Comparison of ENCODE assay signal across 13 cellular contexts in the genomic region with DNA sequence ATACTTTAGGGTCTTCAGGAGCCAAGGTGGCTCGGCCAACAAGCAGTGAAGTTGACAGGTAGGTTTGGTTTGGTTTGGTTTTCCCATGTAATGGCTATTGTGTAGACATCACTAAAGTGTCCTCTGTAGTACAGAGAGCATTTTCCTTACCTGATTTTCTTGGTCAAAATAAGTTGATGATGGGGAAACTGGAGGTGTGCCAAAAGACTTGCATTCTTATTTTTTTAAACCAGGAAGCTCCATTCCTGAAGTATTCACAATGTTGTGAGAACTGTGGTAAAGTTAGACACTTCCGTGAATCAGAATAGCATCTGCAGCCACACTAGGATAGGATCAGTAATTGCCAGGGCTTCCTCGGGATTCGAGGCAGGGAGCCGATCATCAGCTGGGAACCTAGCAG. TPM values are rescaled to one million over a fixed set of nuclear protein-coding genes. Genes with fewer than 3 reads are reported as not detected.
DNase-seq lines count a peak whose midpoint lies in the region; ATAC-seq and TF ChIP-seq lines count a peak whose summit lies in the region.
"Had no signal": no experiment of that assay in that cellular context is flagged by ENCODE, and none has a peak within 500 bp of the region (broad histone marks: within the 10 kb centered on the region; RNA-seq: fewer than 3 reads in every experiment).

No MANE protein-coding gene starts in this region.

- no peak for TF ChIP-seq POLR2A in upper lobe of left lung (IDR thresholded peaks at IDR 0.05)

- H3K27ac ChIP-seq in upper lobe of left lung = peak overlapping the region in 3 of 4 donors; percentile 28 to 99 (median 98)
- H3K27ac ChIP-seq: ascending aorta had no signal

- H3K9me3 ChIP-seq in upper lobe of left lung = no peaks in the 10 kb centered on the region
- H3K9me3 ChIP-seq: ascending aorta, gastroesophageal sphincter had no signal

- TF ChIP-seq EP300 in upper lobe of left lung (IDR thresholded peaks at IDR 0.05) = no peak

- peaks cover 36% of the 10 kb centered on the region for H3K36me3 Mint-ChIP-seq in activated naive CD4-positive, alpha-beta T cell treated with anti-CD3 and anti-CD28 coated beads, Interleukin-2, amount 50 U/mL, for 24 hours
- peaks cover 40% of the 10 kb centered on the region for H3K36me3 Mint-ChIP-seq in activated naive CD8-positive, alpha-beta T cell treated with anti-CD3 and anti-CD28 coated beads, Interleukin-2, amount 50 U/mL, for 24 hours (ENCODE audit: low read depth)

- ATAC-seq in activated naive CD8-positive, alpha-beta T cell treated with anti-CD3 and anti-CD28 coated beads, Interleukin-2, amount 50 U/mL, for 24 hours = no peak
- no peak for ATAC-seq in upper lobe of left lung (ENCODE audit: low FRiP score in 2 of 2)
- ATAC-seq in GM21423 (IDR thresholded peaks at IDR 0.05; ENCODE audit: unreplicated experiment) = no peak
- ATAC-seq: gastroesophageal sphincter had no signal

- peaks cover 21 to 47% (median 38%) of the 10 kb centered on the region in 4 donors for H3K4me1 ChIP-seq in upper lobe of left lung

- H3K27me3 ChIP-seq in upper lobe of left lung = no peaks in the 10 kb centered on the region
- H3K27me3 ChIP-seq: ascending aorta, gastroesophageal sphincter had no signal

- H3K4me1 Mint-ChIP-seq in activated naive CD4-positive, alpha-beta T cell treated with anti-CD3 and anti-CD28 coated beads, Interleukin-2, amount 50 U/mL, for 24 hours = peaks cover 54% of the 10 kb centered on the region
- peaks cover 53% of the 10 kb centered on the region for H3K4me1 Mint-ChIP-seq in activated naive CD8-positive, alpha-beta T cell treated with anti-CD3 and anti-CD28 coated beads, Interleukin-2, amount 50 U/mL, for 24 hours

- DNase-seq in activated naive CD4-positive, alpha-beta T cell treated with Interleukin-2 at 50 U/mL for 16 hours = no peak
- DNase-seq in activated naive CD8-positive, alpha-beta T cell treated with anti-CD3 and anti-CD28 coated beads, Interleukin-2, amount 50 U/mL, for 24 hours = no peak
- no peak for DNase-seq in upper lobe of left lung
- no peak for DNase-seq in NCI-H82 treated with DMSO at 0.1 percent for 48 hours (lab: John Stamatoyannopoulos, UW; ENCODE audit: unreplicated experiment)
- DNase-seq: effector CD4-positive, alpha-beta T cell; NCI-H187 treated with DMSO at 0.1 percent for 48 hours; NCI-H82 had no signal

- H3K4me3 ChIP-seq in upper lobe of left lung = no peak overlapping the region
- H3K4me3 ChIP-seq: ascending aorta, gastroesophageal sphincter, skin epidermis had no signal

- H3K4me3 Mint-ChIP-seq in activated naive CD4-positive, alpha-beta T cell treated with anti-CD3 and anti-CD28 coated beads, Interleukin-2, amount 50 U/mL, for 24 hours = no peak overlapping the region
- peak overlapping the region; percentile 99 for H3K4me3 Mint-ChIP-seq in activated naive CD8-positive, alpha-beta T cell treated with anti-CD3 and anti-CD28 coated beads, Interleukin-2, amount 50 U/mL, for 24 hours

- TF ChIP-seq CTCF in upper lobe of left lung (IDR thresholded peaks at IDR 0.05) = no peak

- 58 to 70% methylated on average over 5 of the region's 5 CpGs for WGBS in upper lobe of left lung, 2 donors

- H3K27ac Mint-ChIP-seq in activated naive CD4-positive, alpha-beta T cell treated with anti-CD3 and anti-CD28 coated beads, Interleukin-2, amount 50 U/mL, for 24 hours = peak overlapping the region; percentile 9
- H3K27ac Mint-ChIP-seq in activated naive CD8-positive, alpha-beta T cell treated with anti-CD3 and anti-CD28 coated beads, Interleukin-2, amount 50 U/mL, for 24 hours = peak overlapping the region; percentile 60

- H3K9me3 Mint-ChIP-seq in activated naive CD4-positive, alpha-beta T cell treated with anti-CD3 and anti-CD28 coated beads, Interleukin-2, amount 50 U/mL, for 24 hours = no peaks in the 10 kb centered on the region
- H3K9me3 Mint-ChIP-seq in activated naive CD8-positive, alpha-beta T cell treated with anti-CD3 and anti-CD28 coated beads, Interleukin-2, amount 50 U/mL, for 24 hours = no peaks in the 10 kb centered on the region

- no peaks in the 10 kb centered on the region for H3K27me3 Mint-ChIP-seq in activated naive CD4-positive, alpha-beta T cell treated with anti-CD3 and anti-CD28 coated beads, Interleukin-2, amount 50 U/mL, for 24 hours
- H3K27me3 Mint-ChIP-seq in activated naive CD8-positive, alpha-beta T cell treated with anti-CD3 and anti-CD28 coated beads, Interleukin-2, amount 50 U/mL, for 24 hours = peaks cover 8% of the 10 kb centered on the region

- peaks cover 0 to 22% (median 7%) of the 10 kb centered on the region in 4 donors for H3K36me3 ChIP-seq in upper lobe of left lung

RNA-seq across cellular contexts. Expression of a gene that starts 2.9 kb away (rescaled TPM):
- 10 to 100 TPM in 4 of 6 donors, 1 to 10 TPM in 2; 5.3 to 17.8 (median 12.0) TPM for total RNA-seq in upper lobe of left lung

RNA-seq across cellular contexts. Expression of a gene that starts 3.3 kb away (rescaled TPM):
- 100 to 1,000 TPM; 169 to 367 (median 271) TPM for total RNA-seq in upper lobe of left lung

RNA-seq across cellular contexts. Expression of a gene that starts 46.0 kb away (rescaled TPM):
- 1 to 10 TPM in 1 of 6 donors, under 1 TPM in 1, not detected in 4; 0.26 to 1.5 TPM for total RNA-seq in upper lobe of left lung
- total RNA-seq: gastroesophageal sphincter, urinary bladder had no signal

RNA-seq across cellular contexts. Expression of a gene that starts 46.4 kb away (rescaled TPM):
- total RNA-seq in upper lobe of left lung = 1 to 10 TPM; 1.8 to 8.4 (median 4.4) TPM

RNA-seq across cellular contexts. Expression of a gene that starts 46.6 kb away (rescaled TPM):
- 10 to 100 TPM in 5 of 6 donors, 1 to 10 TPM in 1; 7.3 to 19.1 (median 12.5) TPM for total RNA-seq in upper lobe of left lung
